ENCODE assay signal across 10 cellular contexts in the genomic region with DNA sequence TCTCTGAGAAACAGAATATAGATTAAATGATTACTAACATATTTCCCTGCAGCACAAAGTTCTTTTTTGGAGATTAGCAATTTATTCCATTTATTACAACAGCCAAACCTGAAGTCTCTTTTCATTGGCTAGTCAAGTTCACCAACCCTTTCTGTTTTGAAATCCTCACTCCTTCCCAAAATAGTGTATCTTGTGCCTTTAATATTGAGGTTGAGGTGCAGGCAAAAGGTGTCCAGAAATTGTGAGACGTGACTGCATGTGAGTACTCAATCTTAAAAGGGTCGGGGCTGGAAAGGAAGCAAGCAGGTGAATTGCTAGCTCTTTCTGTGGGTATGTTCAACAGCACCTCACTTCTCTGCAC. TPM values are rescaled to one million over a fixed set of nuclear protein-coding genes. Genes with fewer than 3 reads are reported as not detected.
DNase-seq lines count a peak whose midpoint lies in the region; TF ChIP-seq lines count a peak whose summit lies in the region.
"Had no signal": no experiment of that assay in that cellular context is flagged by ENCODE, and none has a peak within 500 bp of the region (broad histone marks: within the 10 kb centered on the region; RNA-seq: fewer than 3 reads in every experiment).

No MANE protein-coding gene starts in this region.

- H3K27me3 ChIP-seq in DOHH2 (ENCODE audit: control insufficient read depth, low read length) (peaks cover 2% of the 10 kb centered on the region; the same call in 1 of the 2 replicates), SJSA1 (replicated peaks) (no peaks in the 10 kb centered on the region), esophagus squamous epithelium (no peaks in the 10 kb centered on the region), prostate gland (replicated peaks; ENCODE audit: insufficient read depth) (no peaks in the 10 kb centered on the region)
- H3K27me3 ChIP-seq: brain microvascular endothelial cell had no signal

- H3K4me1 ChIP-seq in DOHH2 (ENCODE audit: control insufficient read depth, low read length) (peaks cover 76% of the 10 kb centered on the region), SJSA1 (replicated peaks) (peaks cover 80% of the 10 kb centered on the region), esophagus squamous epithelium (peaks cover 33 to 77% (median 37%) of the 10 kb centered on the region in 3 donors), prostate gland (replicated peaks) (peaks cover 6% of the 10 kb centered on the region)

- H3K36me3 ChIP-seq in DOHH2 (ENCODE audit: control insufficient read depth, low read length) (no peaks in the 10 kb centered on the region), SJSA1 (no peaks in the 10 kb centered on the region), esophagus squamous epithelium (no peaks in the 10 kb centered on the region), prostate gland (no peaks in the 10 kb centered on the region)
- H3K36me3 ChIP-seq: brain microvascular endothelial cell had no signal

- DNase-seq in SJSA1 (ENCODE audit: low read depth in 1 of 2, low spot score in 2 of 2), result no peak
- DNase-seq in esophagus squamous epithelium (lab: John Stamatoyannopoulos, UW), result no peak
- DNase-seq in prostate gland (ENCODE audit: low spot score), result no peak
- no peak for DNase-seq in KBM-7
- no peak for DNase-seq in NCI-H446 (lab: John Stamatoyannopoulos, UW)
- DNase-seq in SK-N-DZ (ENCODE audit: low spot score), result no peak
- no peak for DNase-seq in SW 1271 (lab: John Stamatoyannopoulos, UW)
- DNase-seq: activated CD4-positive, CD25-positive, alpha-beta regulatory T cell treated with anti-CD3 and anti-CD28 coated beads, Interleukin-2, amount 50 U/mL, for 72 hours; brain microvascular endothelial cell had no signal

- no peaks in the 10 kb centered on the region for H3K9me3 ChIP-seq in DOHH2 (ENCODE audit: control insufficient read depth, insufficient read depth, low read length)
- H3K9me3 ChIP-seq in SJSA1 (replicated peaks), result no peaks in the 10 kb centered on the region
- H3K9me3 ChIP-seq in esophagus squamous epithelium, result no peaks in the 10 kb centered on the region
- H3K9me3 ChIP-seq in prostate gland, result no peaks in the 10 kb centered on the region

- TF ChIP-seq POLR2A in esophagus squamous epithelium (IDR thresholded peaks at IDR 0.05) (no peak), prostate gland (IDR thresholded peaks at IDR 0.05) (no peak)

- TF ChIP-seq CTCF in DOHH2 (IDR thresholded peaks at IDR 0.05; ENCODE audit: low read depth, low read length, poor library complexity, severe bottlenecking), result no peak
- TF ChIP-seq CTCF in esophagus squamous epithelium (IDR thresholded peaks at IDR 0.05), result no peak
- TF ChIP-seq CTCF in prostate gland (IDR thresholded peaks at IDR 0.05), result no peak

- H3K79me2 ChIP-seq in DOHH2 (ENCODE audit: control insufficient read depth, low read length), result 0 out of 2 replicates have a peak, but pooled peaks cover 6% of the 10 kb centered on the region

- intact Hi-C loops in esophagus squamous epithelium (cut with DNase I), result no loop called here
- intact Hi-C loops in prostate gland (cut with DNase I), result loop anchor here (10.0 kb wide), 2 partner anchors 197 to 277 kb away; no protein-coding TSS in a partner anchor

- no peak overlapping the region for H3K27ac ChIP-seq in DOHH2 (ENCODE audit: low read depth, low read length)
- H3K27ac ChIP-seq in SJSA1, result peak overlapping the region; percentile 83
- H3K27ac ChIP-seq in esophagus squamous epithelium, result peak overlapping the region; percentile 79 to 85 (median 84)
- H3K27ac ChIP-seq in prostate gland, result peak overlapping the region; percentile 59 to 69
- H3K27ac ChIP-seq: brain microvascular endothelial cell had no signal

- H3K4me3 ChIP-seq in DOHH2 (ENCODE audit: low read length) (peak overlapping the region; percentile 68; the same call in 1 of the 2 replicates), SJSA1 (no peak overlapping the region), esophagus squamous epithelium (peak overlapping the region in 3 of 4 donors; percentile 15 to 48 (median 15)), prostate gland (no peak overlapping the region)

- H3K4me2 ChIP-seq in DOHH2 (ENCODE audit: low read length), result peak overlapping the region; percentile 75

- in situ Hi-C loops in KBM-7 (cut with MboI; ENCODE audit: low pct_unique_long_range_greater_than_20kb, low sequenced_read_pairs), result no loop called here

- H3K9me2 ChIP-seq in DOHH2 (replicated peaks; ENCODE audit: control insufficient read depth, low read length), result no peaks in the 10 kb centered on the region

- peaks cover 17% of the 10 kb centered on the region for H3F3A ChIP-seq in DOHH2 (ENCODE audit: control insufficient read depth, insufficient read depth)

- WGBS in esophagus squamous epithelium, 2 donors, result 35 to 69% methylated on average over 2 of the region's 2 CpGs
- 34% methylated on average over 2 of the region's 2 CpGs for WGBS in prostate gland

- no peaks in the 10 kb centered on the region for H4K20me1 ChIP-seq in DOHH2 (ENCODE audit: control insufficient read depth, insufficient read depth, low read depth, low read length)

RNA-seq across cellular contexts. Expression of a gene that starts 11.1 kb away (rescaled TPM):
- 19.3 and 31.0 TPM in 2 replicates for total RNA-seq in SJSA1 (2014; rRNA removed; shearing (Covaris generic))
- total RNA-seq in esophagus squamous epithelium (10 to 100 TPM; 27.4 to 91.4 (median 39.2) TPM), prostate gland (100 to 1,000 TPM in 1 of 2 donors, 10 to 100 TPM in 1; 53.9 to 141 TPM)
- 22.4 and 23.6 TPM in 2 replicates for polyA plus RNA-seq in SK-N-DZ (2014; cell fraction: cytosol; rRNA removed)
- 12.1 and 14.7 TPM in 2 replicates for polyA plus RNA-seq in SK-N-DZ (2014; cell fraction: nucleus; rRNA removed)

Comparison
In these comparisons a context has a peak if more than half of its experiments do, and no peak if none do; other contexts are left out.
1. H3K4me3 ChIP-seq: peak in DOHH2 (single experiment) and esophagus squamous epithelium (3 of 4); none in SJSA1 (single experiment) and prostate gland (0 of 2).